12 cellular contexts compared by ENCODE assay signal in genomic region chr3:16130066-16130465, GRCh38. TPM values are rescaled to one million over a fixed set of nuclear protein-coding genes. Genes with fewer than 3 reads are reported as not detected.
DNase-seq lines count a peak whose midpoint lies in the region; ATAC-seq and TF ChIP-seq lines count a peak whose summit lies in the region.
"Had no signal": no experiment of that assay in that cellular context is flagged by ENCODE, and none has a peak within 500 bp of the region (broad histone marks: within the 10 kb centered on the region; RNA-seq: fewer than 3 reads in every experiment).

No MANE protein-coding gene starts in this region.

- H3K27ac ChIP-seq in fibroblast of lung (ENCODE audit: insufficient read depth, low read length) (peak overlapping the region; percentile 83), osteoblast (ENCODE audit: low read depth, low read length) (peak overlapping the region; percentile 89), RWPE1 (no peak overlapping the region)
- H3K27ac ChIP-seq: left lung had no signal

- no peak overlapping the region for H3K4me3 Mint-ChIP-seq in type B pancreatic cell
- H3K4me3 Mint-ChIP-seq: activated CD8-positive, alpha-beta T cell treated with anti-CD3 and anti-CD28 coated beads for 36 hours had no signal

- no peak for ATAC-seq in HG02571 (IDR thresholded peaks at IDR 0.05; ENCODE audit: unreplicated experiment)
- ATAC-seq: activated CD8-positive, alpha-beta T cell treated with anti-CD3 and anti-CD28 coated beads for 36 hours; left lung had no signal

- H3K27me3 Mint-ChIP-seq in type B pancreatic cell = no peaks in the 10 kb centered on the region

- peak overlapping the region; percentile 32 for H3K9ac ChIP-seq in fibroblast of lung (ENCODE audit: insufficient read depth, low read length)

- H3K4me3 ChIP-seq in AG09309 (ENCODE audit: control insufficient read depth, low read depth, low read length) (no peak overlapping the region), fibroblast of lung (replicated peaks in 1 of 4; ENCODE audit: control extremely low read depth in 1 of 4, insufficient read depth in 1 of 4, low read depth in 3 of 4, low read length in 4 of 4) (no peak overlapping the region), osteoblast (ENCODE audit: insufficient read depth, low read length) (peak overlapping the region; percentile 10)
- H3K4me3 ChIP-seq: left lung had no signal

- DNase-seq in AG09309 (ENCODE audit: low read depth) (peak; percentile 77), RPMI7951 (ENCODE audit: low read depth) (peak; percentile 55), fibroblast of lung (ENCODE audit: low read depth in 2 of 2) (peak; percentile 87 to 95), osteoblast (ENCODE audit: insufficient read length, low spot score, missing footprints) (peak; percentile 82), RWPE1 (ENCODE audit: low spot score) (no peak), NCI-H2029 (lab: John Stamatoyannopoulos, UW) (no peak), type B pancreatic cell (ENCODE audit: extremely low spot score, unreplicated experiment) (no peak)
- DNase-seq: activated CD8-positive, alpha-beta T cell treated with anti-CD3 and anti-CD28 coated beads for 36 hours; cortex of kidney; left lung; T-helper 2 cell had no signal

- H3K27me3 ChIP-seq in fibroblast of lung (ENCODE audit: control insufficient read depth, insufficient read depth, low read length) (no peaks in the 10 kb centered on the region), osteoblast (ENCODE audit: insufficient read depth, low read length) (no peaks in the 10 kb centered on the region)
- H3K27me3 ChIP-seq: left lung had no signal

- POLR2A ChIA-PET in RWPE1 (lab: Yijun Ruan, JAX; ENCODE audit: low non-redundant PET) = no interaction called here

- H2AFZ ChIP-seq in fibroblast of lung (ENCODE audit: low read length) = peak overlapping the region; percentile 45
- peak overlapping the region; percentile 52 for H2AFZ ChIP-seq in osteoblast (ENCODE audit: low read length)

- H3K27ac Mint-ChIP-seq in type B pancreatic cell = no peak overlapping the region
- H3K27ac Mint-ChIP-seq: activated CD8-positive, alpha-beta T cell treated with anti-CD3 and anti-CD28 coated beads for 36 hours had no signal

- H3K36me3 Mint-ChIP-seq in type B pancreatic cell = no peaks in the 10 kb centered on the region

- CTCF ChIA-PET in RWPE1 (lab: Yijun Ruan, JAX) = no interaction called here

- H3K9me3 ChIP-seq in fibroblast of lung (ENCODE audit: control insufficient read depth, insufficient read depth, low read depth, low read length) = no peaks in the 10 kb centered on the region
- H3K9me3 ChIP-seq in osteoblast (ENCODE audit: low read depth, low read length) = no peaks in the 10 kb centered on the region
- H3K9me3 ChIP-seq: left lung had no signal

- no peaks in the 10 kb centered on the region for H3K4me1 Mint-ChIP-seq in type B pancreatic cell (ENCODE audit: unreplicated experiment)

- peaks cover 4% of the 10 kb centered on the region for H3K9me3 Mint-ChIP-seq in type B pancreatic cell
- H3K9me3 Mint-ChIP-seq: activated CD8-positive, alpha-beta T cell treated with anti-CD3 and anti-CD28 coated beads for 36 hours had no signal

- peaks cover 35% of the 10 kb centered on the region for H3K4me1 ChIP-seq in fibroblast of lung (ENCODE audit: control insufficient read depth, extremely low read depth, insufficient read depth, low read length)
- H3K4me1 ChIP-seq in osteoblast (ENCODE audit: insufficient read depth, low read length) = peaks cover 34% of the 10 kb centered on the region
- H3K4me1 ChIP-seq: left lung had no signal

- TF ChIP-seq CTCF in AG09309 (IDR thresholded peaks at IDR 0.05; ENCODE audit: control insufficient read depth, insufficient read depth, low read depth, low read length, missing control alignments) (no peak), fibroblast of lung (conservative IDR thresholded peaks at IDR 0.05 in 1 of 2, IDR thresholded peaks at IDR 0.05 in 1 of 2; ENCODE audit: low read depth in 1 of 2, low read length in 2 of 2) (no peak), osteoblast (IDR thresholded peaks at IDR 0.05; ENCODE audit: extremely low read depth, low read depth, low read length) (no peak), RWPE1 (conservative IDR thresholded peaks at IDR 0.05; ENCODE audit: low read depth) (no peak), type B pancreatic cell (conservative IDR thresholded peaks at IDR 0.05) (no peak)

- H4K20me1 ChIP-seq in fibroblast of lung (ENCODE audit: control insufficient read depth, extremely low read depth, insufficient read depth, low read length) = no peaks in the 10 kb centered on the region
- H4K20me1 ChIP-seq in osteoblast (ENCODE audit: insufficient read depth, low read length) = no peaks in the 10 kb centered on the region

- H3K4me2 ChIP-seq in fibroblast of lung (ENCODE audit: extremely low read depth, insufficient read depth, low read length) (peak overlapping the region; percentile 36), osteoblast (ENCODE audit: insufficient read depth, low read length) (peak overlapping the region; percentile 25)

- H3K36me3 ChIP-seq in fibroblast of lung (ENCODE audit: control insufficient read depth, insufficient read depth, low read length) (no peaks in the 10 kb centered on the region), osteoblast (ENCODE audit: insufficient read depth, low read length) (no peaks in the 10 kb centered on the region)
- H3K36me3 ChIP-seq: left lung had no signal

- H3K79me2 ChIP-seq in fibroblast of lung (ENCODE audit: control insufficient read depth, insufficient read depth, low read length) (no peaks in the 10 kb centered on the region), osteoblast (ENCODE audit: insufficient read depth, low read length) (no peaks in the 10 kb centered on the region)

RNA-seq across cellular contexts. Expression of gene GALNT15, which starts 44.4 kb away (rescaled TPM):
- 0.12 TPM in 1 of 2 replicates, not detected in the other for total RNA-seq in RPMI7951 (2014; rRNA removed; shearing (Covaris generic))
- 37.7 and 47.3 TPM in 2 replicates for total RNA-seq in fibroblast of lung
- polyA plus RNA-seq in fibroblast of lung = 3.1 and 10.7 TPM in 2 replicates
- polyA plus RNA-seq in fibroblast of lung (2012) = 2.3 and 8.2 TPM in 2 replicates
- 6.5 and 19.6 TPM in 2 replicates for polyA minus RNA-seq in fibroblast of lung (ENCODE audit: low replicate concordance)
- total RNA-seq in osteoblast = 6.5 and 7.1 TPM in 2 replicates
- total RNA-seq in type B pancreatic cell (ENCODE audit: low replicate concordance) = 0.17 TPM in 1 of 2 replicates, not detected in the other
- total RNA-seq: activated CD8-positive, alpha-beta T cell treated with anti-CD3 and anti-CD28 coated beads for 36 hours had no signal

Comparison
In these comparisons a context has a peak if more than half of its experiments do, and no peak if none do; other contexts are left out.
1. DNase-seq: peak in AG09309 (single experiment), RPMI7951 (single experiment), fibroblast of lung (2 of 2) and osteoblast (single experiment); none in RWPE1 (single experiment), NCI-H2029 (single experiment) and type B pancreatic cell (single experiment).